Comparison of ENCODE assay signal across 11 cellular contexts in the genomic region with DNA sequence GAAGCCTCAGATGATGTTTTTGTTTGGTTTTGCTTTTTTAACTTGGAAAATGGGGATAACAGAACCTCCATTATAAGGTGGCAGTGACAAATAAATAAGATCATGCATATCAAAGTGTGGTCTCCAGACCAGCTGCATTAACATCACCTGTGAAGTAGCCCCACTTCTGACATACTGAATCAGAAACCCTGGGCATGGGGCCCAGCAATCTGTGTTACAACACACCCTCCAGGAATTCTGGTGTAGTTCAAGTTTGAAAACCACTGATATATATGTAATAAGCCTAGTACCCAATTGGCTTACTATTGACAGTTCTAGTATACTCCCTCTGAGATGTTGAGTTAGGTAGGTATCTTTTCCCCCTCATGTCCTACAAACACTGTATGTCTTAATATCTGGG. TPM values are rescaled to one million over a fixed set of nuclear protein-coding genes. Genes with fewer than 3 reads are reported as not detected.
DNase-seq lines count a peak whose midpoint lies in the region; ATAC-seq and TF ChIP-seq lines count a peak whose summit lies in the region.
"Had no signal": no experiment of that assay in that cellular context is flagged by ENCODE, and none has a peak within 500 bp of the region (broad histone marks: within the 10 kb centered on the region; RNA-seq: fewer than 3 reads in every experiment).

No MANE protein-coding gene starts in this region.

- peak overlapping the region; percentile 77 to 83 for H3K4me3 Mint-ChIP-seq in activated T-cell treated with anti-CD3 and anti-CD28 coated beads, Interleukin-2, amount 50 U/mL, for 72 hours

- H3K4me3 ChIP-seq in brain microvascular endothelial cell (ENCODE audit: low read depth, low read length) (no peak overlapping the region), left lung (no peak overlapping the region), transverse colon (no peak overlapping the region)

- H3K36me3 ChIP-seq in brain microvascular endothelial cell (replicated peaks), result no peaks in the 10 kb centered on the region
- H3K36me3 ChIP-seq in left lung, result no peaks in the 10 kb centered on the region
- no peaks in the 10 kb centered on the region for H3K36me3 ChIP-seq in transverse colon

- no peaks in the 10 kb centered on the region for H3K36me3 Mint-ChIP-seq in activated T-cell treated with anti-CD3 and anti-CD28 coated beads, Interleukin-2, amount 50 U/mL, for 72 hours (ENCODE audit: insufficient read depth in 2 of 2)

- peak overlapping the region; percentile 95 for H3K27ac Mint-ChIP-seq in activated T-cell treated with anti-CD3 and anti-CD28 coated beads, Interleukin-2, amount 50 U/mL, for 72 hours

- no peak for TF ChIP-seq EP300 in transverse colon (IDR thresholded peaks at IDR 0.05; ENCODE audit: low read depth)

- in situ Hi-C loops in brain microvascular endothelial cell (cut with HindIII; ENCODE audit: low pct_ligation_motif_present, low sequenced_read_pairs), result no loop called here
- in situ Hi-C loops in transverse colon (cut with MboI; ENCODE audit: low pct_ligation_motif_present in 1 of 4, low pct_unique_long_range_greater_than_20kb in 1 of 4, low sequenced_read_pairs in 3 of 4), result no loop called here

- DNase-seq in activated T-cell treated with anti-CD3 and anti-CD28 coated beads, Interleukin-2, amount 50 U/mL, for 72 hours, result no peak
- no peak for DNase-seq in activated T-cell treated with anti-CD3 and anti-CD28 coated beads, Interleukin-2, amount 50 U/mL, for 48 hours
- peak; percentile 84 for DNase-seq in brain microvascular endothelial cell
- DNase-seq in left lung, result peak in 1 of 2 donors; percentile 66
- DNase-seq in transverse colon, result no peak
- DNase-seq in midbrain (lab: John Stamatoyannopoulos, UW), result no peak
- DNase-seq: NCI-H2171 treated with DMSO at 0.1 percent for 48 hours had no signal

- no peak for TF ChIP-seq POLR2A in transverse colon (IDR thresholded peaks at IDR 0.05)

- no peaks in the 10 kb centered on the region for H3K27me3 ChIP-seq in brain microvascular endothelial cell (replicated peaks)
- H3K27me3 ChIP-seq in left lung, result no peaks in the 10 kb centered on the region
- no peaks in the 10 kb centered on the region for H3K27me3 ChIP-seq in transverse colon

- peaks cover 89% of the 10 kb centered on the region for H3K4me1 Mint-ChIP-seq in activated T-cell treated with anti-CD3 and anti-CD28 coated beads, Interleukin-2, amount 50 U/mL, for 72 hours (ENCODE audit: low read depth)

- H3K9me3 Mint-ChIP-seq in activated T-cell treated with anti-CD3 and anti-CD28 coated beads, Interleukin-2, amount 50 U/mL, for 72 hours, result no peaks in the 10 kb centered on the region

- H3K27me3 Mint-ChIP-seq in activated T-cell treated with anti-CD3 and anti-CD28 coated beads, Interleukin-2, amount 50 U/mL, for 72 hours (ENCODE audit: low read depth), result no peaks in the 10 kb centered on the region

- TF ChIP-seq CTCF in brain microvascular endothelial cell (IDR thresholded peaks at IDR 0.05; ENCODE audit: low read depth, low read length, missing control alignments), result no peak
- no peak for TF ChIP-seq CTCF in left lung (IDR thresholded peaks at IDR 0.05)
- TF ChIP-seq CTCF in transverse colon (IDR thresholded peaks at IDR 0.05), result no peak

- H3K27ac ChIP-seq in brain microvascular endothelial cell, result peak overlapping the region; percentile 99
- peak overlapping the region; percentile 85 to 96 for H3K27ac ChIP-seq in left lung
- H3K27ac ChIP-seq in transverse colon, result peak overlapping the region; percentile 38 to 74 (median 56)
- H3K27ac ChIP-seq: C4-2B, VCaP had no signal

- intact Hi-C loops in left lung (cut with DNase I) (no loop called here), transverse colon (cut with DNase I; ENCODE audit: low total_unique reads) (no loop called here)

- ATAC-seq in activated T-cell treated with anti-CD3 and anti-CD28 coated beads, Interleukin-2, amount 50 U/mL, for 72 hours (replicated peaks in 1 of 2), result no peak
- peak; percentile 57 for ATAC-seq in left lung
- ATAC-seq in GM18520 (IDR thresholded peaks at IDR 0.05; ENCODE audit: unreplicated experiment), result no peak
- ATAC-seq in GM18517 (IDR thresholded peaks at IDR 0.05; ENCODE audit: unreplicated experiment), result no peak

- H3K4me1 ChIP-seq in left lung (peaks cover 38 to 92% of the 10 kb centered on the region in 2 donors), transverse colon (peaks cover 11 to 28% (median 24%) of the 10 kb centered on the region in 4 donors)

- no peaks in the 10 kb centered on the region for H3K9me3 ChIP-seq in left lung
- no peaks in the 10 kb centered on the region for H3K9me3 ChIP-seq in transverse colon

RNA-seq across cellular contexts. Expression of gene RNF19B, which starts 24.1 kb away (rescaled TPM):
- 100 to 1,000 TPM in 1 of 2 donors, 10 to 100 TPM in 1; 99.9 to 148 TPM for total RNA-seq in activated T-cell treated with anti-CD3 and anti-CD28 coated beads, Interleukin-2, amount 50 U/mL, for 72 hours
- total RNA-seq in left lung (10 to 100 TPM; 37.8 to 46.0 TPM), transverse colon (10 to 100 TPM; 22.5 to 83.8 (median 62.0) TPM)

RNA-seq across cellular contexts. Expression of gene AK2, which starts 48.0 kb away (rescaled TPM):
- 100 to 1,000 TPM; 217 to 223 TPM for total RNA-seq in activated T-cell treated with anti-CD3 and anti-CD28 coated beads, Interleukin-2, amount 50 U/mL, for 72 hours
- total RNA-seq in left lung (100 to 1,000 TPM; 119 to 123 TPM), transverse colon (100 to 1,000 TPM; 209 to 296 (median 211) TPM)
